15 cellular contexts compared by ENCODE assay signal in the genomic region with DNA sequence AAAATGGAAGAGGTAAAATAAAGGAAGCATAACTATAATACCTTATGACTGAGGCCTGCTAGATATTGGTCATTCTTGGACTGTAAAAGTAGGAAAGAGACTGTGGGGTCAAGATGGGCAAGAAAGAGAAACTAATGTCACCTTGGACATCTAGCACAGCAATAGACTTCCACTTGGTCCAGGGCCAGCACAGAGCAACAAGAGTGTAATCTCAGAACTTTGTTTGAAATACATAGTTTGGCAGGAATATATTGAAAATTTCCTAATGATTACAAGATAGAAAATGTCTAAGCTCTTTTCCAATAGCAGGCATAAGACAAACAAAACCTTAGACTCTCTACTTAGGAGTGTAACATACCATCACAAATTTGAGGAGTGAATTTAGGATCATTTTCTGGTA. TPM values are rescaled to one million over a fixed set of nuclear protein-coding genes. Genes with fewer than 3 reads are reported as not detected.
DNase-seq lines count a peak whose midpoint lies in the region; ATAC-seq and TF ChIP-seq lines count a peak whose summit lies in the region.
"Had no signal": no experiment of that assay in that cellular context is flagged by ENCODE, and none has a peak within 500 bp of the region (broad histone marks: within the 10 kb centered on the region; RNA-seq: fewer than 3 reads in every experiment).

No MANE protein-coding gene starts in this region.

- peak overlapping the region; percentile 65 for H3K4me3 Mint-ChIP-seq in T-helper 2 cell treated with Interferon-gamma antibody and Interleukin-4, amounts not matched to agents 5 μg/mL and 100 μg/mL, for 36 hours
- no peak overlapping the region for H3K4me3 Mint-ChIP-seq in CD14-positive monocyte
- H3K4me3 Mint-ChIP-seq in activated CD8-positive, alpha-beta T cell treated with anti-CD3 and anti-CD28 coated beads for 36 hours: peak overlapping the region; percentile 67
- H3K4me3 Mint-ChIP-seq: stimulated activated memory B cell treated with anti-CD40 and anti-IgM and Interleukin-4, amounts not matched to agents 10 μg/mL and 1 μg/mL and 100 μg/mL, for 72 hours had no signal

- peaks cover 48% of the 10 kb centered on the region for H3K36me3 Mint-ChIP-seq in T-helper 2 cell treated with Interferon-gamma antibody and Interleukin-4, amounts not matched to agents 5 μg/mL and 100 μg/mL, for 36 hours (ENCODE audit: low read depth)
- peaks cover 3 to 6% of the 10 kb centered on the region in 2 donors for H3K36me3 Mint-ChIP-seq in CD14-positive monocyte
- H3K36me3 Mint-ChIP-seq in activated CD8-positive, alpha-beta T cell treated with anti-CD3 and anti-CD28 coated beads for 36 hours (ENCODE audit: low read depth): peaks cover 53% of the 10 kb centered on the region

- no peak for ATAC-seq in activated CD8-positive, alpha-beta T cell treated with anti-CD3 and anti-CD28 coated beads for 36 hours
- ATAC-seq in GM21528 (IDR thresholded peaks at IDR 0.05; ENCODE audit: low FRiP score, unreplicated experiment): no peak
- ATAC-seq: stimulated activated memory B cell treated with anti-CD40 and anti-IgM and Interleukin-4, amounts not matched to agents 10 μg/mL and 1 μg/mL and 100 μg/mL, for 72 hours had no signal

- CTCF ChIA-PET in activated CD8-positive, alpha-beta T cell treated with anti-CD3 and anti-CD28 coated beads for 36 hours (lab: Charles Lee): interaction anchor here (1.0 to 10.4 kb wide), 6 partner anchors 8 to 127 kb away, joined by 3 to 147 read pairs (median 6); no protein-coding TSS in a partner anchor

- DNase-seq in T-helper 2 cell treated with Interferon-gamma antibody and Interleukin-4, amounts not matched to agents 5 μg/mL and 100 μg/mL, for 36 hours (ENCODE audit: low spot score): no peak
- no peak for DNase-seq in T-helper 2 cell
- no peak for DNase-seq in CD14-positive monocyte (ENCODE audit: low spot score)
- DNase-seq in activated CD8-positive, alpha-beta T cell treated with anti-CD3 and anti-CD28 coated beads for 36 hours: no peak
- DNase-seq in fibroblast of gingiva (ENCODE audit: low read depth): peak; percentile 66
- DNase-seq in NCI-H2107 treated with DMSO at 0.1 percent for 48 hours (lab: John Stamatoyannopoulos, UW; ENCODE audit: unreplicated experiment): no peak
- DNase-seq in cerebellar nuclear complex (lab: John Stamatoyannopoulos, UW): no peak
- DNase-seq: 8988T; activated effector memory CD4-positive, alpha-beta T cell treated with anti-CD3 and anti-CD28 coated beads, Interleukin-2, amount 50 U/mL, for 16 hours; DND-41; MM.1S; NCI-H187; transverse colon had no signal

- intact Hi-C loops in CD14-positive monocyte (cut with micrococcal nuclease): loop anchor here (10.0 kb wide), 1 partner anchor 357 kb away; the partner anchor contains the start of gene ZNF326 (in 2 of the 2)
- intact Hi-C loops in activated CD8-positive, alpha-beta T cell treated with anti-CD3 and anti-CD28 coated beads for 36 hours (cut with micrococcal nuclease): loop anchor here (10.0 kb wide), 1 partner anchor 347 kb away; no protein-coding TSS in a partner anchor

- TF ChIP-seq CTCF in CD14-positive monocyte (IDR thresholded peaks at IDR 0.05): no peak
- TF ChIP-seq CTCF in activated CD8-positive, alpha-beta T cell treated with anti-CD3 and anti-CD28 coated beads for 36 hours (IDR thresholded peaks at IDR 0.05): no peak

- peaks cover 50% of the 10 kb centered on the region for H3K4me1 Mint-ChIP-seq in T-helper 2 cell treated with Interferon-gamma antibody and Interleukin-4, amounts not matched to agents 5 μg/mL and 100 μg/mL, for 36 hours (ENCODE audit: low read depth)
- H3K4me1 Mint-ChIP-seq in CD14-positive monocyte: peaks cover 68% of the 10 kb centered on the region
- H3K4me1 Mint-ChIP-seq in activated CD8-positive, alpha-beta T cell treated with anti-CD3 and anti-CD28 coated beads for 36 hours (ENCODE audit: low read depth): peaks cover 57% of the 10 kb centered on the region

- POLR2A ChIA-PET in activated CD8-positive, alpha-beta T cell treated with anti-CD3 and anti-CD28 coated beads for 36 hours (lab: Charles Lee): interaction anchor here (0.8 to 7.6 kb wide), 4 partner anchors 18 to 87 kb away, joined by 3 to 76 read pairs (median 28); no protein-coding TSS in a partner anchor

- H3K27me3 Mint-ChIP-seq in T-helper 2 cell treated with Interferon-gamma antibody and Interleukin-4, amounts not matched to agents 5 μg/mL and 100 μg/mL, for 36 hours (ENCODE audit: low read depth): no peaks in the 10 kb centered on the region
- no peaks in the 10 kb centered on the region for H3K27me3 Mint-ChIP-seq in CD14-positive monocyte (ENCODE audit: low read depth in 3 of 3)
- H3K27me3 Mint-ChIP-seq in activated CD8-positive, alpha-beta T cell treated with anti-CD3 and anti-CD28 coated beads for 36 hours: no peaks in the 10 kb centered on the region
- H3K27me3 Mint-ChIP-seq: stimulated activated memory B cell treated with anti-CD40 and anti-IgM and Interleukin-4, amounts not matched to agents 10 μg/mL and 1 μg/mL and 100 μg/mL, for 72 hours had no signal

- H3K9me3 Mint-ChIP-seq in T-helper 2 cell treated with Interferon-gamma antibody and Interleukin-4, amounts not matched to agents 5 μg/mL and 100 μg/mL, for 36 hours: no peaks in the 10 kb centered on the region
- no peaks in the 10 kb centered on the region for H3K9me3 Mint-ChIP-seq in CD14-positive monocyte
- H3K9me3 Mint-ChIP-seq in activated CD8-positive, alpha-beta T cell treated with anti-CD3 and anti-CD28 coated beads for 36 hours: peaks cover 2% of the 10 kb centered on the region
- H3K9me3 Mint-ChIP-seq: stimulated activated memory B cell treated with anti-CD40 and anti-IgM and Interleukin-4, amounts not matched to agents 10 μg/mL and 1 μg/mL and 100 μg/mL, for 72 hours had no signal

- H3K27ac Mint-ChIP-seq in T-helper 2 cell treated with Interferon-gamma antibody and Interleukin-4, amounts not matched to agents 5 μg/mL and 100 μg/mL, for 36 hours: peak overlapping the region; percentile 75
- H3K27ac Mint-ChIP-seq in CD14-positive monocyte: peak overlapping the region in 5 of 7 donors; percentile 1 to 84 (median 42)
- H3K27ac Mint-ChIP-seq in activated CD8-positive, alpha-beta T cell treated with anti-CD3 and anti-CD28 coated beads for 36 hours: peak overlapping the region; percentile 88
- H3K27ac Mint-ChIP-seq: stimulated activated memory B cell treated with anti-CD40 and anti-IgM and Interleukin-4, amounts not matched to agents 10 μg/mL and 1 μg/mL and 100 μg/mL, for 72 hours had no signal

RNA-seq across cellular contexts. Expression of gene LRRC8C, which starts 4.6 kb away (rescaled TPM):
- 10 to 100 TPM; 13.0 to 18.6 TPM for polyA plus RNA-seq in CD14-positive monocyte
- 10 to 100 TPM; 34.4 to 37.4 TPM for total RNA-seq in activated CD8-positive, alpha-beta T cell treated with anti-CD3 and anti-CD28 coated beads for 36 hours

Comparison
In these comparisons a context has a peak if more than half of its experiments do, and no peak if none do; other contexts are left out.
1. H3K4me3 Mint-ChIP-seq: peak in T-helper 2 cell treated with Interferon-gamma antibody and Interleukin-4, amounts not matched to agents 5 μg/mL and 100 μg/mL, for 36 hours (single experiment) and activated CD8-positive, alpha-beta T cell treated with anti-CD3 and anti-CD28 coated beads for 36 hours (single experiment); none in CD14-positive monocyte (0 of 2).
2. Peak in every context shown above with its lines, with median percentiles within 50 percentile points of each other: H3K27ac Mint-ChIP-seq.